Comparison of ENCODE assay signal across 8 cellular contexts in the genomic region with DNA sequence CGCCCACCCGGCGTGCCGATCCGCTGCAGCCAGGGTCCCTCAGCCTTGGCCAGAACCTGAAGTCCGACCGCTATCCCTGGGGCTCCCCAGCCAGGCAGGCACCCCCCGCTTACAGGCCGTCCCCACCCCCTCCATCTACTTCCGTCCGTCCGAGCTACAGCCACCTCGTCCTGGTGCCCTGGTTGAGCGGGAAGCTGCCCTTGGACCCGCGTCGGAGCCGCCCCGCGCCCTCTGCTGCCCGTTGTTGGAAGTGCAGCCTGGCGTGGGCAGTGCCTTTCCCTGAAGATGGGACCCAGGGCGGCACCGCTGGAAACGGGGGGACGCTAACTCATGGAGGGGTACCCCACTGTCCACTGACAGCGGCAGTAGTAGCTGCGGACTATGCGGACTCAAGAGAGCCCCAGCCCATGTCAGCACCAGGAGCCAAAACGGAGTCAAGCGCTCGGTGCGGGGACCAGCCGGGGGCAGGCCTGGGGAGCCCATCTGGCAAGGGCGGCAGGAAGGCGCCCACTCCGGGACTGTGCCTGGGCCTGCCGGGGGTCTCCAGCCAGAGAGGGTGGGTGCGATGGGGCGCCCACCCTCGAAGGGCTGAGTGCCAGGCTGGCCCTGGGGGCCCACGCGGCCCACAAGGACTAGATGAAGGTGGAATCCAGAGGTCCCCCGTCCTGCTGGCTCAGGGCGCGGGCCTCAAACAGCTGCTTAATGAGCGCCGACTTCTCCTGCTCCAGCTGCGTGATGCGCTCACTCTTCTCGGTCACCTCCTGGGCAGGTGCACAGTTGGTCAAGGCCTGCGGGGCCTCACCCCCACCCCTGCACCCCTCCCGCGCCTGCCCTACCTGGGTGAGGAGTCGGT. TPM values are rescaled to one million over a fixed set of nuclear protein-coding genes. Genes with fewer than 3 reads are reported as not detected.
DNase-seq lines count a peak whose midpoint lies in the region; FAIRE-seq and TF ChIP-seq lines count a peak whose summit lies in the region.

No MANE protein-coding gene starts in this region.

- WGBS in prostate gland = 48% methylated on average over 46 of the region's 55 CpGs

- TF ChIP-seq POLR2A in GM12892 (IDR thresholded peaks at IDR 0.05; ENCODE audit: low read depth, low read length) (no peak), prostate gland (IDR thresholded peaks at IDR 0.05) (no peak)

- FAIRE-seq in GM12892 (lab: Jason Lieb, UNC) = peak; percentile 88

- H3K36me3 ChIP-seq in cardiac muscle cell (no peaks in the 10 kb centered on the region), prostate gland (no peaks in the 10 kb centered on the region)

- H3K4me1 ChIP-seq in cardiac muscle cell (ENCODE audit: low read depth) (no peaks in the 10 kb centered on the region), prostate gland (replicated peaks) (no peaks in the 10 kb centered on the region)

- TF ChIP-seq CTCF in cardiac muscle cell (IDR thresholded peaks at IDR 0.05; ENCODE audit: low read depth, low read length) (peak; percentile 93), prostate gland (IDR thresholded peaks at IDR 0.05) (peak; percentile 89 to 97 (median 96))

- H3K4me3 ChIP-seq in cardiac muscle cell (no peak overlapping the region), prostate gland (no peak overlapping the region)

- H3K9me3 ChIP-seq in cardiac muscle cell (ENCODE audit: low read depth) = no peaks in the 10 kb centered on the region
- H3K9me3 ChIP-seq in prostate gland = no peaks in the 10 kb centered on the region

- in situ Hi-C loops in ACHN (cut with HindIII; ENCODE audit: low pct_ligation_motif_present, low pct_unique_long_range_greater_than_20kb, low sequenced_read_pairs) = no loop called here

- intact Hi-C loops in prostate gland (cut with DNase I) = loop anchor here (10.0 kb wide), 1 partner anchor 279 kb away; no protein-coding TSS in a partner anchor

- H3K27me3 ChIP-seq in cardiac muscle cell (peaks cover 2% of the 10 kb centered on the region), prostate gland (replicated peaks; ENCODE audit: insufficient read depth) (no peaks in the 10 kb centered on the region)

- H3K27ac ChIP-seq in cardiac muscle cell (no peak overlapping the region), prostate gland (no peak overlapping the region)

- DNase-seq in ACHN (peak; percentile 48), GM12892 (ENCODE audit: insufficient read length) (peak; percentile 71), RKO (ENCODE audit: low spot score) (peak; percentile 84), cardiac muscle cell (ENCODE audit: low read depth in 1 of 2, low spot score in 1 of 2) (peak; percentile 58 to 67), prostate gland (ENCODE audit: low spot score) (no peak), NCI-H1048 (lab: John Stamatoyannopoulos, UW) (no peak), NK-92 (lab: John Stamatoyannopoulos, UW; ENCODE audit: unreplicated experiment) (no peak)
- peak; percentile 26 to 51 (median 46) for DNase-seq in activated naive CD4-positive, alpha-beta T cell (lab: John Stamatoyannopoulos, UW)

RNA-seq across cellular contexts. Expression of gene SAPCD2, which starts 6.1 kb away (rescaled TPM):
- polyA plus RNA-seq in GM12892 (2012; ENCODE audit: missing spikeins) = 2.5 TPM
- total RNA-seq in cardiac muscle cell (6.3 and 42.1 TPM in 2 replicates), prostate gland (10 to 100 TPM in 1 of 2 donors, 1 to 10 TPM in 1; 7.2 to 17.2 TPM)
- 4.7 and 28.3 TPM in 2 replicates for polyA plus RNA-seq in cardiac muscle cell

RNA-seq across cellular contexts. Expression of gene ENTPD2, which starts 10.4 kb away (rescaled TPM):
- polyA plus RNA-seq in GM12892 (2012; ENCODE audit: missing spikeins) = 1.6 TPM
- not detected in 2 replicates for total RNA-seq in cardiac muscle cell
- not detected in 2 replicates for polyA plus RNA-seq in cardiac muscle cell
- total RNA-seq in prostate gland = 10 to 100 TPM in 1 of 2 donors, 1 to 10 TPM in 1; 9.8 to 10.9 TPM

RNA-seq across cellular contexts. Expression of gene UAP1L1, which starts 13.1 kb away (rescaled TPM):
- polyA plus RNA-seq in GM12892 (2012; ENCODE audit: missing spikeins) = 15.9 TPM
- total RNA-seq in cardiac muscle cell = 5.8 and 13.3 TPM in 2 replicates
- 9.9 and 17.9 TPM in 2 replicates for polyA plus RNA-seq in cardiac muscle cell
- total RNA-seq in prostate gland = 10 to 100 TPM in 1 of 2 donors, 1 to 10 TPM in 1; 8.2 to 19.9 TPM

RNA-seq across cellular contexts. Expression of gene NPDC1, which starts 18.3 kb away (rescaled TPM):
- 0.19 TPM for polyA plus RNA-seq in GM12892 (2012; ENCODE audit: missing spikeins)
- 40.8 and 65.1 TPM in 2 replicates for total RNA-seq in cardiac muscle cell
- 83.5 and 94.9 TPM in 2 replicates for polyA plus RNA-seq in cardiac muscle cell
- total RNA-seq in prostate gland = 100 to 1,000 TPM; 384 to 427 TPM

RNA-seq across cellular contexts. Expression of gene MAN1B1, which starts 22.5 kb away (rescaled TPM):
- polyA plus RNA-seq in GM12892 (2012; ENCODE audit: missing spikeins) = 23.2 TPM
- total RNA-seq in cardiac muscle cell (59.4 and 73.3 TPM in 2 replicates), prostate gland (100 to 1,000 TPM in 1 of 2 donors, 10 to 100 TPM in 1; 67.4 to 107 TPM)
- 67.6 and 86.7 TPM in 2 replicates for polyA plus RNA-seq in cardiac muscle cell

Comparison
In these comparisons a context has a peak if more than half of its experiments do, and no peak if none do; other contexts are left out.
1. DNase-seq: peak in ACHN (single experiment), GM12892 (single experiment), RKO (single experiment), activated naive CD4-positive, alpha-beta T cell (4 of 4) and cardiac muscle cell (2 of 2); none in prostate gland (single experiment), NCI-H1048 (single experiment) and NK-92 (single experiment).
2. RNA of gene ENTPD2, which starts 10.4 kb away (total RNA-seq): 9.8 to 10.9 TPM in prostate gland; not detected in cardiac muscle cell; every median in the first group is over 10 times any median in the second.